Comparison of ENCODE assay signal across 1 cellular context in the genomic region with DNA sequence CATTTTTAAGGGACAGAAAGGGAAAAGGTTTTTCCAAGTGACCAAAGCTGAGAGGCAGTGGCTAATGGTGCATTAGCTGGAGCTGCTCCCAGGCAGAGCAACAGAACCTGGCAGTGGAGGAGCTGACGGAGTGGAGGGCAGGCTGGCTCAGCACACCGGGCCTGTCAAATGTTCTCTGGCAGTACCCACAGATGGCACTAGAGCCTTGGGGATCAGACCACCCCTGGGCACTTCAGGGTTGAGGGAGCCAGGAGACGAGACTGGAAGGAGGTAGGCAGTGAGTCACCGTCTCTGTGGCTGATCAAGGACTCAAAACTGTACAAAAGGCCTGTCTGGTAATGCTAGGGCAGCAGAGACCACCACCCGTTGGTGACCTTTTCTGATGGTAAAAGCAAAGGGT.
TF ChIP-seq lines count a peak whose summit lies in the region.

No MANE protein-coding gene starts in this region.

TF ChIP-seq in WTC11, 78 proteins besides CTCF, POLR2A, EP300 and RAD21 (continued from another document):
- TF ChIP-seq, protein P1, sequence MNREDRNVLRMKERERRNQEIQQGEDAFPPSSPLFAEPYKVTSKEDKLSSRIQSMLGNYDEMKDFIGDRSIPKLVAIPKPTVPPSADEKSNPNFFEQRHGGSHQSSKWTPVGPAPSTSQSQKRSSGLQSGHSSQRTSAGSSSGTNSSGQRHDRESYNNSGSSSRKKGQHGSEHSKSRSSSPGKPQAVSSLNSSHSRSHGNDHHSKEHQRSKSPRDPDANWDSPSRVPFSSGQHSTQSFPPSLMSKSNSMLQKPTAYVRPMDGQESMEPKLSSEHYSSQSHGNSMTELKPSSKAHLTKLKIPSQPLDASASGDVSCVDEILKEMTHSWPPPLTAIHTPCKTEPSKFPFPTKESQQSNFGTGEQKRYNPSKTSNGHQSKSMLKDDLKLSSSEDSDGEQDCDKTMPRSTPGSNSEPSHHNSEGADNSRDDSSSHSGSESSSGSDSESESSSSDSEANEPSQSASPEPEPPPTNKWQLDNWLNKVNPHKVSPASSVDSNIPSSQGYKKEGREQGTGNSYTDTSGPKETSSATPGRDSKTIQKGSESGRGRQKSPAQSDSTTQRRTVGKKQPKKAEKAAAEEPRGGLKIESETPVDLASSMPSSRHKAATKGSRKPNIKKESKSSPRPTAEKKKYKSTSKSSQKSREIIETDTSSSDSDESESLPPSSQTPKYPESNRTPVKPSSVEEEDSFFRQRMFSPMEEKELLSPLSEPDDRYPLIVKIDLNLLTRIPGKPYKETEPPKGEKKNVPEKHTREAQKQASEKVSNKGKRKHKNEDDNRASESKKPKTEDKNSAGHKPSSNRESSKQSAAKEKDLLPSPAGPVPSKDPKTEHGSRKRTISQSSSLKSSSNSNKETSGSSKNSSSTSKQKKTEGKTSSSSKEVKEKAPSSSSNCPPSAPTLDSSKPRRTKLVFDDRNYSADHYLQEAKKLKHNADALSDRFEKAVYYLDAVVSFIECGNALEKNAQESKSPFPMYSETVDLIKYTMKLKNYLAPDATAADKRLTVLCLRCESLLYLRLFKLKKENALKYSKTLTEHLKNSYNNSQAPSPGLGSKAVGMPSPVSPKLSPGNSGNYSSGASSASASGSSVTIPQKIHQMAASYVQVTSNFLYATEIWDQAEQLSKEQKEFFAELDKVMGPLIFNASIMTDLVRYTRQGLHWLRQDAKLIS (CRISPR knock-in tag; IDR thresholded peaks at IDR 0.05; ENCODE audit: borderline replicate concordance): no peak
- TF ChIP-seq MXD4 (CRISPR knock-in tag; IDR thresholded peaks at IDR 0.05; ENCODE audit: borderline replicate concordance): no peak
- TF ChIP-seq ZNF671 (CRISPR knock-in tag; IDR thresholded peaks at IDR 0.05): no peak
- no peak for TF ChIP-seq TP53 (CRISPR knock-in tag; IDR thresholded peaks at IDR 0.05)
- TF ChIP-seq ZNF416 (CRISPR knock-in tag; IDR thresholded peaks at IDR 0.05): no peak
- TF ChIP-seq, protein P2, sequence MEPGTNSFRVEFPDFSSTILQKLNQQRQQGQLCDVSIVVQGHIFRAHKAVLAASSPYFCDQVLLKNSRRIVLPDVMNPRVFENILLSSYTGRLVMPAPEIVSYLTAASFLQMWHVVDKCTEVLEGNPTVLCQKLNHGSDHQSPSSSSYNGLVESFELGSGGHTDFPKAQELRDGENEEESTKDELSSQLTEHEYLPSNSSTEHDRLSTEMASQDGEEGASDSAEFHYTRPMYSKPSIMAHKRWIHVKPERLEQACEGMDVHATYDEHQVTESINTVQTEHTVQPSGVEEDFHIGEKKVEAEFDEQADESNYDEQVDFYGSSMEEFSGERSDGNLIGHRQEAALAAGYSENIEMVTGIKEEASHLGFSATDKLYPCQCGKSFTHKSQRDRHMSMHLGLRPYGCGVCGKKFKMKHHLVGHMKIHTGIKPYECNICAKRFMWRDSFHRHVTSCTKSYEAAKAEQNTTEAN (CRISPR knock-in tag; IDR thresholded peaks at IDR 0.05): no peak
- no peak for TF ChIP-seq ESRRA (CRISPR knock-in tag; IDR thresholded peaks at IDR 0.05; ENCODE audit: borderline replicate concordance)
- TF ChIP-seq ZNF317 (CRISPR knock-in tag; IDR thresholded peaks at IDR 0.05; ENCODE audit: borderline replicate concordance, low read depth): no peak
- no peak for TF ChIP-seq ELF4 (CRISPR knock-in tag; IDR thresholded peaks at IDR 0.05; ENCODE audit: low read depth)
- TF ChIP-seq, protein P3, sequence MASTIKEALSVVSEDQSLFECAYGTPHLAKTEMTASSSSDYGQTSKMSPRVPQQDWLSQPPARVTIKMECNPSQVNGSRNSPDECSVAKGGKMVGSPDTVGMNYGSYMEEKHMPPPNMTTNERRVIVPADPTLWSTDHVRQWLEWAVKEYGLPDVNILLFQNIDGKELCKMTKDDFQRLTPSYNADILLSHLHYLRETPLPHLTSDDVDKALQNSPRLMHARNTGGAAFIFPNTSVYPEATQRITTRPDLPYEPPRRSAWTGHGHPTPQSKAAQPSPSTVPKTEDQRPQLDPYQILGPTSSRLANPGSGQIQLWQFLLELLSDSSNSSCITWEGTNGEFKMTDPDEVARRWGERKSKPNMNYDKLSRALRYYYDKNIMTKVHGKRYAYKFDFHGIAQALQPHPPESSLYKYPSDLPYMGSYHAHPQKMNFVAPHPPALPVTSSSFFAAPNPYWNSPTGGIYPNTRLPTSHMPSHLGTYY (CRISPR knock-in tag; IDR thresholded peaks at IDR 0.05): no peak
- TF ChIP-seq GTF2I (CRISPR knock-in tag; conservative IDR thresholded peaks at IDR 0.05): no peak
- TF ChIP-seq IRF2 (CRISPR knock-in tag; IDR thresholded peaks at IDR 0.05; ENCODE audit: borderline replicate concordance, low read depth): no peak
TF ChIP-seq in WTC11: peak in this region for 0.
